In the genomic region with DNA sequence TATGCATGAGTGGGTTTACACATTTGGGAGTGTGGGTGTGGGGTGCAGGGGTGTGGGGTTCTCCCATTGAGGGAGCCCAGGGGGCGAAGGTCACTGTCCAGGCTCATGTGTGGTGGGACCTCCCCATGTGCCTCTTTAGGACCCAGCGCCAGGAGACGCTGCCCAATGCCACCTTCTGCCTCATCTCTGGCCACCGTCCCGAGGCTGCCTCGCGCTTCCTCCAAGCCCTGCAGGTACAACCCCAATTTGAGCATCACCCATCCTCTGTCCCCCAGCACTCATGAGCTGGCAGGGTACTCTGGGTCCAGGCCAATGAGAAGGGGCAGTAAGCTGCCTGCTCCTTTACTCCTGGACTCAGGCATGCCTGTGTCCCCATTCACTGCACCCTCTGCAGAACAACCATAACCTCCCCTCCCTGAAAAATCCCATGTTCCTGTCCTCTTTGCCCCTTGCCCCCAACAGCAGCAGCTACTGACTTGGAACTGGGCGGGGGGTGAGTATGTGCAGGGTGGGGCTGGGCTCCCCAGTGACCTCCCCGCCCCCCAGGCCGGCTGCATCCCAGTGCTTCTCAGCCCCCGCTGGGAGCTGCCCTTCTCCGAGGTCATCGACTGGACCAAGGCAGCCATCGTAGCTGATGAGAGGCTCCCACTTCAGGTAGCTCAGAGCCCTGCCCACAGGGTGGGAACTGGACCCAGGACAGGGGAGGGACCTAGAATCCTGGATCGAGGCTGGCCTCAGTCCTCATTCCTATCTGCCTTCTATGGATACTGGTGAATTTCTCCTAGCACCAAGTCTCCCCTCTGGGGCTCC, we compare ENCODE assay signal across 18 cellular contexts. TPM values are rescaled to one million over a fixed set of nuclear protein-coding genes. Genes with fewer than 3 reads are reported as not detected.
DNase-seq lines count a peak whose midpoint lies in the region; ATAC-seq, FAIRE-seq and TF ChIP-seq lines count a peak whose summit lies in the region.
"Had no signal": no experiment of that assay in that cellular context is flagged by ENCODE, and none has a peak within 500 bp of the region (broad histone marks: within the 10 kb centered on the region; RNA-seq: fewer than 3 reads in every experiment).

No MANE protein-coding gene starts in this region.

- H3K4me2 ChIP-seq in HepG2 (ENCODE audit: low read depth, low read length) (peak overlapping the region; percentile 73), neural progenitor cell (no peak overlapping the region)

- H3K27ac Mint-ChIP-seq in WTC11 (no peak overlapping the region), neural progenitor cell (no peak overlapping the region)
- no peak overlapping the region for H3K27ac Mint-ChIP-seq in CD4-positive, alpha-beta memory T cell
- H3K27ac Mint-ChIP-seq: CD14-positive monocyte had no signal

- TF ChIP-seq POLR2A in HepG2 (IDR thresholded peaks at IDR 0.05; ENCODE audit: insufficient read depth in 1 of 2, low read depth in 2 of 2, low read length in 2 of 2): no peak
- no peak for TF ChIP-seq POLR2A in right lobe of liver (IDR thresholded peaks at IDR 0.05)

- no peak for FAIRE-seq in HepG2 (lab: Jason Lieb, UNC)
- FAIRE-seq: GM12891, H54, HTR-8/SVneo had no signal

- H3K27me3 Mint-ChIP-seq in WTC11 (ENCODE audit: low read depth): peaks cover 28% of the 10 kb centered on the region
- peaks cover 5% of the 10 kb centered on the region for H3K27me3 Mint-ChIP-seq in neural progenitor cell (ENCODE audit: insufficient read depth, low read depth)
- peaks cover 1 to 2% of the 10 kb centered on the region in 2 donors for H3K27me3 Mint-ChIP-seq in CD4-positive, alpha-beta memory T cell

- H3K36me3 ChIP-seq in HepG2 (replicated peaks in 1 of 2; ENCODE audit: control insufficient read depth in 1 of 2, insufficient read depth in 2 of 2, low read length in 2 of 2): no peaks in the 10 kb centered on the region
- no peaks in the 10 kb centered on the region for H3K36me3 ChIP-seq in right lobe of liver
- H3K36me3 ChIP-seq in neural progenitor cell: no peaks in the 10 kb centered on the region
- H3K36me3 ChIP-seq in CD4-positive, alpha-beta memory T cell (ENCODE audit: insufficient read depth, low read length): no peaks in the 10 kb centered on the region

- POLR2A ChIA-PET in HepG2 (lab: Yijun Ruan, JAX): no interaction called here
- POLR2A ChIA-PET in WTC11 (lab: Charles Lee): interaction anchor here (0.6 kb wide), 2 partner anchors 92 to 797 kb away, joined by 3 to 7 read pairs; no protein-coding TSS in a partner anchor
- POLR2A ChIA-PET in CD4-positive, alpha-beta memory T cell (lab: Charles Lee; ENCODE audit: partially characterized antibody): no interaction called here

- TF ChIP-seq RAD21 in HepG2 (CRISPR knock-in tag; IDR thresholded peaks at IDR 0.05): no peak

- H3F3A ChIP-seq in neural progenitor cell (ENCODE audit: low read depth): no peaks in the 10 kb centered on the region

- H4K20me1 ChIP-seq in HepG2 (ENCODE audit: insufficient read depth, low read length) (no peaks in the 10 kb centered on the region), neural progenitor cell (ENCODE audit: low read depth) (no peaks in the 10 kb centered on the region)

- in situ Hi-C loops in HepG2 (cut with HindIII; ENCODE audit: extremely low pct_ligation_motif_present, low pct_unique_long_range_greater_than_20kb): no loop called here

- CTCF ChIA-PET in HepG2 (lab: Yijun Ruan, JAX; ENCODE audit: low intra/inter-chr PET ratio, low total read pairs) (no interaction called here), WTC11 (lab: Charles Lee) (interaction anchor here (0.6 to 2.1 kb wide), 31 partner anchors 8 to 486 kb away, joined by 3 to 33 read pairs (median 5); a partner anchor contains a TSS)
- CTCF ChIA-PET in CD4-positive, alpha-beta memory T cell (lab: Charles Lee; ENCODE audit: partially characterized antibody): interaction anchor here (1.0 to 1.4 kb wide), 2 partner anchors 9 to 30 kb away, joined by 3 to 6 read pairs; no protein-coding TSS in a partner anchor

- peaks cover 0 to 18% of the 10 kb centered on the region in 2 experiments; a peak in 4 of 5 replicates for H3K27me3 ChIP-seq in HepG2 (ENCODE audit: control insufficient read depth in 1 of 2, insufficient read depth in 2 of 2, low read length in 2 of 2)
- H3K27me3 ChIP-seq in right lobe of liver: no peaks in the 10 kb centered on the region
- H3K27me3 ChIP-seq in neural progenitor cell: peaks cover 14% of the 10 kb centered on the region
- no peaks in the 10 kb centered on the region for H3K27me3 ChIP-seq in CD4-positive, alpha-beta memory T cell (ENCODE audit: insufficient read depth, low read length)

- DNase-seq in HepG2 (ENCODE audit: low spot score): no peak
- DNase-seq in right lobe of liver: no peak
- no peak for DNase-seq in WTC11 (ENCODE audit: low spot score)
- no peak for DNase-seq in neural progenitor cell (ENCODE audit: low spot score)
- DNase-seq in CD4-positive, alpha-beta memory T cell: no peak
- no peak for DNase-seq in NCI-H128 (lab: John Stamatoyannopoulos, UW; ENCODE audit: unreplicated experiment)
- DNase-seq in DMS53 (lab: John Stamatoyannopoulos, UW): no peak
- DNase-seq: Caco-2; CD8-positive, alpha-beta memory T cell had no signal

- H3K79me2 ChIP-seq in HepG2 (ENCODE audit: insufficient read depth, low read length): no peaks in the 10 kb centered on the region
- no peaks in the 10 kb centered on the region for H3K79me2 ChIP-seq in neural progenitor cell (ENCODE audit: low read depth)

- H3K4me1 Mint-ChIP-seq in WTC11: peaks cover 2% of the 10 kb centered on the region; the same call in 1 of the 2 replicates
- peaks cover 16% of the 10 kb centered on the region for H3K4me1 Mint-ChIP-seq in neural progenitor cell
- H3K4me1 Mint-ChIP-seq in CD4-positive, alpha-beta memory T cell: peaks cover 0 to 1% (median under 1%) of the 10 kb centered on the region in 4 donors

- 12% methylated on average over 5 of the region's 15 CpGs for WGBS in HepG2 (ENCODE audit: low lambda C conversion rate)
- WGBS in right lobe of liver (ENCODE audit: insufficient coverage, low coverage, low lambda C conversion rate, missing lambda C conversion rate): 61% methylated on average over 5 of the region's 15 CpGs

- H3K9me3 Mint-ChIP-seq in WTC11: no peaks in the 10 kb centered on the region
- no peaks in the 10 kb centered on the region for H3K9me3 Mint-ChIP-seq in neural progenitor cell
- H3K9me3 Mint-ChIP-seq in CD4-positive, alpha-beta memory T cell: no peaks in the 10 kb centered on the region
- H3K9me3 Mint-ChIP-seq: CD14-positive monocyte; CD8-positive, alpha-beta memory T cell had no signal

- H3K27ac ChIP-seq in HepG2 (ENCODE audit: extremely low read length, insufficient read depth, low read length): no peak overlapping the region
- no peak overlapping the region for H3K27ac ChIP-seq in right lobe of liver
- no peak overlapping the region for H3K27ac ChIP-seq in neural progenitor cell
- H3K27ac ChIP-seq in CD4-positive, alpha-beta memory T cell (ENCODE audit: low read depth, low read length): no peak overlapping the region
- H3K27ac ChIP-seq: 22Rv1 had no signal

- H3K36me3 Mint-ChIP-seq in WTC11: no peaks in the 10 kb centered on the region
- no peaks in the 10 kb centered on the region for H3K36me3 Mint-ChIP-seq in neural progenitor cell
- no peaks in the 10 kb centered on the region for H3K36me3 Mint-ChIP-seq in CD4-positive, alpha-beta memory T cell
- H3K36me3 Mint-ChIP-seq: CD14-positive monocyte; CD8-positive, alpha-beta memory T cell had no signal

- ATAC-seq in HepG2 (peak; percentile 15), right lobe of liver (no peak), WTC11 (peak; percentile 17), GM18520 (IDR thresholded peaks at IDR 0.05; ENCODE audit: unreplicated experiment) (no peak)

- no TSS peak for BruUV-seq in HepG2 (replicated peaks; lab: Mats Ljungman, UMichigan)

- no peak overlapping the region for H2AFZ ChIP-seq in HepG2 (ENCODE audit: low read length)
- H2AFZ ChIP-seq in neural progenitor cell (replicated peaks): no peak overlapping the region

- no peak for TF ChIP-seq CTCF in HepG2 (CRISPR knock-in tag; IDR thresholded peaks at IDR 0.05)
- TF ChIP-seq CTCF in right lobe of liver (IDR thresholded peaks at IDR 0.05): no peak
- no peak for TF ChIP-seq CTCF in WTC11 (IDR thresholded peaks at IDR 0.05)
- no peak for TF ChIP-seq CTCF in neural progenitor cell (IDR thresholded peaks at IDR 0.05)

- peaks cover 63% of the 10 kb centered on the region for H3K4me1 ChIP-seq in HepG2 (ENCODE audit: insufficient read depth, low read length)
- H3K4me1 ChIP-seq in right lobe of liver: no peaks in the 10 kb centered on the region
- no peaks in the 10 kb centered on the region for H3K4me1 ChIP-seq in neural progenitor cell
- H3K4me1 ChIP-seq in CD4-positive, alpha-beta memory T cell (ENCODE audit: insufficient read depth, low read length): no peaks in the 10 kb centered on the region
- H3K4me1 ChIP-seq: Caco-2 had no signal

- no peaks in the 10 kb centered on the region for H3K9me3 ChIP-seq in HepG2 (ENCODE audit: low read length)
- H3K9me3 ChIP-seq in right lobe of liver: no peaks in the 10 kb centered on the region
- H3K9me3 ChIP-seq in neural progenitor cell (ENCODE audit: low read depth): no peaks in the 10 kb centered on the region
- no peaks in the 10 kb centered on the region for H3K9me3 ChIP-seq in CD4-positive, alpha-beta memory T cell (ENCODE audit: control insufficient read depth in 1 of 2, low read length in 2 of 2)
- H3K9me3 ChIP-seq: Caco-2 had no signal

- intact Hi-C loops in HepG2 (cut with micrococcal nuclease; ENCODE audit: unreplicated experiment) (no loop called here), right lobe of liver (cut with DNase I) (no loop called here)
- intact Hi-C loops in CD4-positive, alpha-beta memory T cell (cut with micrococcal nuclease): no loop called here

- H3K9ac ChIP-seq in HepG2 (ENCODE audit: insufficient read depth, low read depth, low read length) (no peak overlapping the region), neural progenitor cell (no peak overlapping the region)

- H3K4me3 ChIP-seq in HepG2 (replicated peaks in 1 of 3; ENCODE audit: insufficient read depth in 1 of 3, low read depth in 2 of 3, low read length in 3 of 3) (peak overlapping the region in 1 of 3 experiments; percentile 48; a peak in 1 of 6 replicates), right lobe of liver (no peak overlapping the region), neural progenitor cell (no peak overlapping the region)
- H3K4me3 ChIP-seq in CD4-positive, alpha-beta memory T cell (ENCODE audit: low read length in 2 of 2): no peak overlapping the region

- TF ChIP-seq EP300 in HepG2 (IDR thresholded peaks at IDR 0.05; ENCODE audit: low read depth in 2 of 2, low read length in 2 of 2): no peak
- no peak for TF ChIP-seq EP300 in HepG2 (CRISPR knock-in tag; IDR thresholded peaks at IDR 0.05; ENCODE audit: borderline replicate concordance)

- H3K4me3 Mint-ChIP-seq in WTC11 (no peak overlapping the region), neural progenitor cell (peak overlapping the region; percentile 43)
- H3K4me3 Mint-ChIP-seq in CD4-positive, alpha-beta memory T cell: no peak overlapping the region
- H3K4me3 Mint-ChIP-seq: CD14-positive monocyte; CD8-positive, alpha-beta memory T cell had no signal

RNA-seq across cellular contexts. Expression of a gene that starts 7.7 kb away (rescaled TPM):
- total RNA-seq in HepG2 (2016; rRNA removed; fragmentation: Illumina TruSeq; extraction: Trizol): 0.28 and 0.35 TPM in 2 replicates
- 0.09 and 0.20 TPM in 2 replicates for total RNA-seq in HepG2 (2016; cell fraction: cytosol; rRNA removed; fragmentation: Illumina TruSeq; extraction: Trizol; ENCODE audit: low read depth)
- 0.19 and 0.52 TPM in 2 replicates for total RNA-seq in HepG2 (2016; cell fraction: insoluble cytoplasmic fraction; rRNA removed; fragmentation: Illumina TruSeq; extraction: Trizol)
- total RNA-seq in HepG2 (2016; cell fraction: membrane; rRNA removed; fragmentation: Illumina TruSeq; extraction: Trizol): 0.19 and 0.48 TPM in 2 replicates
- total RNA-seq in HepG2 (2016; cell fraction: nucleus; rRNA removed; fragmentation: Illumina TruSeq; extraction: Trizol): 0.69 and 0.78 TPM in 2 replicates
- polyA plus RNA-seq in HepG2 (2011; rRNA removed): 1.0 and 1.5 TPM in 2 replicates
- polyA plus RNA-seq in HepG2 (2011; cell fraction: cytosol; rRNA removed): 0.60 and 0.75 TPM in 2 replicates
- 4.9 and 5.4 TPM in 2 replicates for polyA plus RNA-seq in HepG2 (2011; cell fraction: nucleus; rRNA removed)
- 0.87 and 1.2 TPM in 2 replicates for polyA plus RNA-seq in HepG2 (2012)
- 0.07 and 0.11 TPM in 2 replicates for polyA plus RNA-seq in HepG2 (2016; cell fraction: cytosol; fragmentation: Illumina TruSeq; extraction: Trizol; ENCODE audit: low read depth)
- 0.26 and 0.27 TPM in 2 replicates for polyA plus RNA-seq in HepG2 (2016; cell fraction: insoluble cytoplasmic fraction; fragmentation: Illumina TruSeq; extraction: Trizol; ENCODE audit: low read depth)
- 0.18 and 0.20 TPM in 2 replicates for polyA plus RNA-seq in HepG2 (2016; cell fraction: membrane; fragmentation: Illumina TruSeq; extraction: Trizol; ENCODE audit: low read depth)
- 0.52 and 0.65 TPM in 2 replicates for polyA plus RNA-seq in HepG2 (2016; cell fraction: nucleus; fragmentation: Illumina TruSeq; extraction: Trizol; ENCODE audit: insufficient read depth, low read depth)
- 0.12 and 2.8 TPM in 2 replicates for polyA minus RNA-seq in HepG2 (2011; rRNA and poly(A)+ RNA removed; ENCODE audit: low replicate concordance)
- polyA minus RNA-seq in HepG2 (2011; cell fraction: cytosol; rRNA and poly(A)+ RNA removed): 0.20 and 0.53 TPM in 2 replicates
- polyA minus RNA-seq in HepG2 (2011; cell fraction: nucleus; rRNA and poly(A)+ RNA removed): 4.1 and 5.9 TPM in 2 replicates
- total RNA-seq in right lobe of liver: under 1 TPM in 2 of 6 experiments, not detected in 4; 0.06 to 0.19 TPM
- 1.3 to 2.1 TPM (median 1.9 TPM) in 3 replicates for total RNA-seq in WTC11 (2021)
- 0.95 and 2.1 TPM in 2 replicates for total RNA-seq in neural progenitor cell (ENCODE audit: low replicate concordance)
- under 1 TPM; 0.12 to 0.19 TPM for total RNA-seq in CD4-positive, alpha-beta memory T cell
- polyA plus RNA-seq in CD4-positive, alpha-beta memory T cell: not detected
- total RNA-seq: A673; CD8-positive, alpha-beta memory T cell had no signal
- polyA plus RNA-seq: CD14-positive monocyte; CD8-positive, alpha-beta memory T cell had no signal

RNA-seq across cellular contexts. Expression of a gene that starts 16.7 kb away (rescaled TPM):
- total RNA-seq in HepG2 (2016; rRNA removed; fragmentation: Illumina TruSeq; extraction: Trizol): not detected in 2 replicates
- not detected in 2 replicates for total RNA-seq in HepG2 (2016; cell fraction: cytosol; rRNA removed; fragmentation: Illumina TruSeq; extraction: Trizol; ENCODE audit: low read depth)
- total RNA-seq in HepG2 (2016; cell fraction: insoluble cytoplasmic fraction; rRNA removed; fragmentation: Illumina TruSeq; extraction: Trizol): 0.04 TPM in 1 of 2 replicates, not detected in the other
- total RNA-seq in HepG2 (2016; cell fraction: membrane; rRNA removed; fragmentation: Illumina TruSeq; extraction: Trizol): not detected in 2 replicates
- total RNA-seq in HepG2 (2016; cell fraction: nucleus; rRNA removed; fragmentation: Illumina TruSeq; extraction: Trizol): not detected in 2 replicates
- polyA plus RNA-seq in HepG2 (2011; rRNA removed): not detected in 2 replicates
- not detected in 2 replicates for polyA plus RNA-seq in HepG2 (2011; cell fraction: cytosol; rRNA removed)
- not detected in 2 replicates for polyA plus RNA-seq in HepG2 (2011; cell fraction: nucleus; rRNA removed)
- polyA plus RNA-seq in HepG2 (2012): not detected in 2 replicates
- not detected in 2 replicates for polyA plus RNA-seq in HepG2 (2016; cell fraction: cytosol; fragmentation: Illumina TruSeq; extraction: Trizol; ENCODE audit: low read depth)
- polyA plus RNA-seq in HepG2 (2016; cell fraction: insoluble cytoplasmic fraction; fragmentation: Illumina TruSeq; extraction: Trizol; ENCODE audit: low read depth): not detected in 2 replicates
- not detected in 2 replicates for polyA plus RNA-seq in HepG2 (2016; cell fraction: membrane; fragmentation: Illumina TruSeq; extraction: Trizol; ENCODE audit: low read depth)
- not detected in 2 replicates for polyA plus RNA-seq in HepG2 (2016; cell fraction: nucleus; fragmentation: Illumina TruSeq; extraction: Trizol; ENCODE audit: insufficient read depth, low read depth)
- 0.05 and 0.32 TPM in 2 replicates for polyA minus RNA-seq in HepG2 (2011; rRNA and poly(A)+ RNA removed; ENCODE audit: low replicate concordance)
- not detected in 2 replicates for polyA minus RNA-seq in HepG2 (2011; cell fraction: cytosol; rRNA and poly(A)+ RNA removed)
- not detected in 2 replicates for polyA minus RNA-seq in HepG2 (2011; cell fraction: nucleus; rRNA and poly(A)+ RNA removed)
- total RNA-seq in right lobe of liver: under 1 TPM in 5 of 6 experiments, not detected in 1; 0.07 to 0.31 (median 0.22) TPM
- 0.15 to 0.41 TPM (median 0.41 TPM) in 3 replicates for total RNA-seq in WTC11 (2021)
- not detected in 2 replicates for total RNA-seq in neural progenitor cell (ENCODE audit: low replicate concordance)
- not detected for total RNA-seq in CD4-positive, alpha-beta memory T cell
- polyA plus RNA-seq in CD4-positive, alpha-beta memory T cell: not detected
- total RNA-seq: A673; CD8-positive, alpha-beta memory T cell; Daoy had no signal
- polyA plus RNA-seq: BJ; CD14-positive monocyte; CD8-positive, alpha-beta memory T cell had no signal

RNA-seq across cellular contexts. Expression of a gene that starts 31.4 kb away (rescaled TPM):
- total RNA-seq in HepG2 (2016; rRNA removed; fragmentation: Illumina TruSeq; extraction: Trizol): 6.9 and 9.2 TPM in 2 replicates
- 0.51 and 1.6 TPM in 2 replicates for total RNA-seq in HepG2 (2016; cell fraction: cytosol; rRNA removed; fragmentation: Illumina TruSeq; extraction: Trizol; ENCODE audit: low read depth)
- total RNA-seq in HepG2 (2016; cell fraction: insoluble cytoplasmic fraction; rRNA removed; fragmentation: Illumina TruSeq; extraction: Trizol): 6.5 and 8.8 TPM in 2 replicates
- total RNA-seq in HepG2 (2016; cell fraction: membrane; rRNA removed; fragmentation: Illumina TruSeq; extraction: Trizol): 2.7 TPM in 2 replicates
- total RNA-seq in HepG2 (2016; cell fraction: nucleus; rRNA removed; fragmentation: Illumina TruSeq; extraction: Trizol): 5.0 and 6.9 TPM in 2 replicates
- 9.3 and 9.4 TPM in 2 replicates for polyA plus RNA-seq in HepG2 (2011; rRNA removed)
- polyA plus RNA-seq in HepG2 (2011; cell fraction: cytosol; rRNA removed): 9.1 TPM in 2 replicates
- polyA plus RNA-seq in HepG2 (2011; cell fraction: nucleus; rRNA removed): 5.1 and 5.6 TPM in 2 replicates
- 4.1 and 5.1 TPM in 2 replicates for polyA plus RNA-seq in HepG2 (2012)
- polyA plus RNA-seq in HepG2 (2016; cell fraction: cytosol; fragmentation: Illumina TruSeq; extraction: Trizol; ENCODE audit: low read depth): 0.44 and 0.49 TPM in 2 replicates
- polyA plus RNA-seq in HepG2 (2016; cell fraction: insoluble cytoplasmic fraction; fragmentation: Illumina TruSeq; extraction: Trizol; ENCODE audit: low read depth): 7.4 TPM in 2 replicates
- polyA plus RNA-seq in HepG2 (2016; cell fraction: membrane; fragmentation: Illumina TruSeq; extraction: Trizol; ENCODE audit: low read depth): 1.3 and 1.4 TPM in 2 replicates
- 9.9 and 13.1 TPM in 2 replicates for polyA plus RNA-seq in HepG2 (2016; cell fraction: nucleus; fragmentation: Illumina TruSeq; extraction: Trizol; ENCODE audit: insufficient read depth, low read depth)
- polyA minus RNA-seq in HepG2 (2011; rRNA and poly(A)+ RNA removed; ENCODE audit: low replicate concordance): 8.3 and 14.5 TPM in 2 replicates
- 3.8 and 5.6 TPM in 2 replicates for polyA minus RNA-seq in HepG2 (2011; cell fraction: cytosol; rRNA and poly(A)+ RNA removed)
- 7.3 and 13.0 TPM in 2 replicates for polyA minus RNA-seq in HepG2 (2011; cell fraction: nucleus; rRNA and poly(A)+ RNA removed)
- 10 to 100 TPM; 13.2 to 25.2 (median 18.6) TPM for total RNA-seq in right lobe of liver
- total RNA-seq in WTC11 (2021): 9.4 to 11.8 TPM (median 11.5 TPM) in 3 replicates
- 16.6 and 18.2 TPM in 2 replicates for total RNA-seq in neural progenitor cell (ENCODE audit: low replicate concordance)
- 10 to 100 TPM; 18.3 to 20.0 TPM for total RNA-seq in CD4-positive, alpha-beta memory T cell
- 10 to 100 TPM; 10.1 to 12.3 TPM for polyA plus RNA-seq in CD4-positive, alpha-beta memory T cell

RNA-seq across cellular contexts. Expression of a gene that starts 38.2 kb away (rescaled TPM):
- total RNA-seq in HepG2 (2016; rRNA removed; fragmentation: Illumina TruSeq; extraction: Trizol): not detected in 2 replicates
- not detected in 2 replicates for total RNA-seq in HepG2 (2016; cell fraction: cytosol; rRNA removed; fragmentation: Illumina TruSeq; extraction: Trizol; ENCODE audit: low read depth)
- total RNA-seq in HepG2 (2016; cell fraction: insoluble cytoplasmic fraction; rRNA removed; fragmentation: Illumina TruSeq; extraction: Trizol): not detected in 2 replicates
- total RNA-seq in HepG2 (2016; cell fraction: membrane; rRNA removed; fragmentation: Illumina TruSeq; extraction: Trizol): not detected in 2 replicates
- total RNA-seq in HepG2 (2016; cell fraction: nucleus; rRNA removed; fragmentation: Illumina TruSeq; extraction: Trizol): not detected in 2 replicates
- polyA plus RNA-seq in HepG2 (2011; rRNA removed): not detected in 2 replicates
- not detected in 2 replicates for polyA plus RNA-seq in HepG2 (2011; cell fraction: cytosol; rRNA removed)
- polyA plus RNA-seq in HepG2 (2011; cell fraction: nucleus; rRNA removed): not detected in 2 replicates
- polyA plus RNA-seq in HepG2 (2012): not detected in 2 replicates
- polyA plus RNA-seq in HepG2 (2016; cell fraction: cytosol; fragmentation: Illumina TruSeq; extraction: Trizol; ENCODE audit: low read depth): not detected in 2 replicates
- polyA plus RNA-seq in HepG2 (2016; cell fraction: insoluble cytoplasmic fraction; fragmentation: Illumina TruSeq; extraction: Trizol; ENCODE audit: low read depth): not detected in 2 replicates
- not detected in 2 replicates for polyA plus RNA-seq in HepG2 (2016; cell fraction: membrane; fragmentation: Illumina TruSeq; extraction: Trizol; ENCODE audit: low read depth)
- polyA plus RNA-seq in HepG2 (2016; cell fraction: nucleus; fragmentation: Illumina TruSeq; extraction: Trizol; ENCODE audit: insufficient read depth, low read depth): not detected in 2 replicates
- not detected in 2 replicates for polyA minus RNA-seq in HepG2 (2011; rRNA and poly(A)+ RNA removed; ENCODE audit: low replicate concordance)
- polyA minus RNA-seq in HepG2 (2011; cell fraction: cytosol; rRNA and poly(A)+ RNA removed): not detected in 2 replicates
- polyA minus RNA-seq in HepG2 (2011; cell fraction: nucleus; rRNA and poly(A)+ RNA removed): not detected in 2 replicates
- 1 to 10 TPM in 1 of 6 experiments, under 1 TPM in 2, not detected in 3; 0.18 to 3.5 (median 0.49) TPM for total RNA-seq in right lobe of liver
- not detected in 3 replicates for total RNA-seq in WTC11 (2021)
- total RNA-seq in neural progenitor cell (ENCODE audit: low replicate concordance): not detected in 2 replicates
- total RNA-seq in CD4-positive, alpha-beta memory T cell: not detected
- polyA plus RNA-seq in CD4-positive, alpha-beta memory T cell: not detected
- total RNA-seq: A673; Caco-2; CD8-positive, alpha-beta memory T cell; Daoy had no signal
- polyA plus RNA-seq: BJ; CD14-positive monocyte; CD8-positive, alpha-beta memory T cell had no signal

Comparison
In these comparisons a context has a peak if more than half of its experiments do, and no peak if none do; other contexts are left out.
1. ATAC-seq: peak in HepG2 (single experiment) and WTC11 (single experiment); none in right lobe of liver (0 of 4) and GM18520 (single experiment).